ENCODE assay signal across 19 cellular contexts in genomic region chr17:79948406-79948917, GRCh38.
DNase-seq lines count a peak whose midpoint lies in the region; ATAC-seq, FAIRE-seq and TF ChIP-seq lines count a peak whose summit lies in the region.
"Had no signal": no experiment of that assay in that cellular context is flagged by ENCODE, and none has a peak within 500 bp of the region (broad histone marks: within the 10 kb centered on the region; RNA-seq: fewer than 3 reads in every experiment).

No MANE protein-coding gene starts in this region.

- no peak overlapping the region for H3K23ac ChIP-seq in H1 (ENCODE audit: insufficient read length)

- no peak overlapping the region for H2AFZ ChIP-seq in H1 (ENCODE audit: low read length)

- H3K4me1 ChIP-seq in HUES6 (ENCODE audit: control insufficient read depth, insufficient read depth, low read length), result peaks cover 48% of the 10 kb centered on the region
- peaks cover 20 to 47% (median 41%) of the 10 kb centered on the region in 4 experiments for H3K4me1 ChIP-seq in H1 (replicated peaks in 1 of 4; ENCODE audit: control insufficient read depth in 3 of 4, insufficient read depth in 4 of 4, low read length in 3 of 4)

- H3K9me3 ChIP-seq in HUES6 (ENCODE audit: control insufficient read depth, insufficient read depth, low read depth, low read length) (no peaks in the 10 kb centered on the region), H1 (ENCODE audit: insufficient read depth in 2 of 2, low read depth in 1 of 2, low read length in 1 of 2) (no peaks in the 10 kb centered on the region)
- H3K9me3 ChIP-seq: heart left ventricle had no signal

- no peak overlapping the region for H3K56ac ChIP-seq in H1 (replicated peaks; ENCODE audit: insufficient read length, low read depth, low read length)

- no peak for TF ChIP-seq EP300 in H1 (IDR thresholded peaks at IDR 0.05; ENCODE audit: borderline replicate concordance in 1 of 2, low read depth in 2 of 2, low read length in 2 of 2)

- peak overlapping the region; percentile 94 for H2BK12ac ChIP-seq in H1 (ENCODE audit: low read depth, low read length)

- H3K9ac ChIP-seq in HUES6 (ENCODE audit: low read length) (no peak overlapping the region), H1 (replicated peaks in 1 of 4; ENCODE audit: extremely low read depth in 1 of 4, low read depth in 3 of 4, low read length in 3 of 4) (no peak overlapping the region)

- WGBS in H1 (ENCODE audit: extremely low coverage in 1 of 2, insufficient coverage in 1 of 2, insufficient read length in 1 of 2, insufficient replicate concordance in 2 of 2, low coverage in 1 of 2, low lambda C conversion rate in 2 of 2, missing lambda C conversion rate in 1 of 2), 2 experiments, result 75% methylated on average over 7 of the region's 7 CpGs; no CpG with 5 or more reads in 1 of the 2 experiments

- TF ChIP-seq RAD21 in H1 (IDR thresholded peaks at IDR 0.05 in 1 of 2, conservative IDR thresholded peaks at IDR 0.05 in 1 of 2; ENCODE audit: low read depth in 2 of 2, low read length in 2 of 2), result no peak

- no peak for FAIRE-seq in H1 (lab: Jason Lieb, UNC)
- FAIRE-seq: islet of Langerhans had no signal

- DNase-seq in Right ventricle myocardium inferior (ENCODE audit: missing footprints) (peak; percentile 33), left ventricle myocardium superior (no peak), H1 (ENCODE audit: low read depth in 1 of 2, low spot score in 2 of 2) (no peak), posterior vena cava (ENCODE audit: low spot score) (peak; percentile 37), NCI-H524 (lab: John Stamatoyannopoulos, UW) (no peak)
- DNase-seq: CD4-positive, alpha-beta memory T cell; dermis blood vessel endothelial cell; DMS53; HCEC 1CT; IMR-90; NCI-H1417 treated with DMSO at 0.1 percent for 48 hours; OCI-M1; stimulated activated naive CD4-positive, alpha-beta T cell; T-helper 17 cell had no signal

- H4K20me1 ChIP-seq in H1 (replicated peaks in 1 of 2; ENCODE audit: control insufficient read depth in 1 of 2, insufficient read depth in 2 of 2, low read length in 2 of 2), result peaks cover 0 to 5% of the 10 kb centered on the region in 2 experiments

- H3K27me3 ChIP-seq in HUES6 (ENCODE audit: control insufficient read depth, insufficient read depth, low read length) (peaks cover 3% of the 10 kb centered on the region; the same call in 1 of the 2 replicates), H1 (replicated peaks in 1 of 4; ENCODE audit: control insufficient read depth in 3 of 4, extremely low read depth in 1 of 4, insufficient read depth in 3 of 4, low read length in 3 of 4) (no peaks in the 10 kb centered on the region)
- H3K27me3 ChIP-seq: heart left ventricle had no signal

- no peak for ATAC-seq in Right ventricle myocardium inferior
- ATAC-seq in left ventricle myocardium superior, result no peak
- no peak for ATAC-seq in HG02885 (IDR thresholded peaks at IDR 0.05; ENCODE audit: poor library complexity, unreplicated experiment)
- no peak for ATAC-seq in GM19035 (IDR thresholded peaks at IDR 0.05; ENCODE audit: unreplicated experiment)
- ATAC-seq: heart left ventricle, T-helper 17 cell had no signal

- peak overlapping the region; percentile 82; the same call in 1 of the 2 replicates for H2BK20ac ChIP-seq in H1 (ENCODE audit: low read length)

- no peak overlapping the region for H3K14ac ChIP-seq in H1 (ENCODE audit: insufficient read length)

- no peak overlapping the region for H4K8ac ChIP-seq in H1 (ENCODE audit: extremely low read depth, insufficient read depth, low read length)

- POLR2A ChIA-PET in H1 (lab: Charles Lee; ENCODE audit: partially characterized antibody), result interaction anchor here (1.1 to 15.6 kb wide), 12 partner anchors 9 to 161 kb away, joined by 4 to 152 read pairs (median 10); no protein-coding TSS in a partner anchor

- peak overlapping the region; percentile 97 for H2AK5ac ChIP-seq in H1 (ENCODE audit: low read depth, low read length)

- no peak overlapping the region for H2BK120ac ChIP-seq in H1 (replicated peaks; ENCODE audit: low read depth, low read length)

- peaks cover 40% of the 10 kb centered on the region for H3K36me3 ChIP-seq in HUES6 (ENCODE audit: control insufficient read depth, insufficient read depth, low read length)
- H3K36me3 ChIP-seq in H1 (ENCODE audit: control insufficient read depth in 2 of 4, insufficient read depth in 4 of 4, low read length in 3 of 4), result peaks cover 8 to 27% (median 14%) of the 10 kb centered on the region in 4 experiments

- H3K27ac ChIP-seq in HUES6 (ENCODE audit: low read depth, low read length) (peak overlapping the region; percentile 92), H1 (ENCODE audit: low read depth, low read length) (0 out of 2 replicates have a peak overlapping the region, but pooled peaks have one; percentile 91)
- H3K27ac ChIP-seq: heart left ventricle had no signal

- H3K4ac ChIP-seq in H1 (replicated peaks; ENCODE audit: insufficient read length, low read depth, low read length), result peak overlapping the region; percentile 10

- H2BK5ac ChIP-seq in H1 (ENCODE audit: low read depth, low read length), result peak overlapping the region; percentile 92

- TF ChIP-seq POLR2A in H1 (IDR thresholded peaks at IDR 0.05; ENCODE audit: control extremely low read depth in 1 of 2, low read depth in 2 of 2, low read length in 2 of 2), result no peak

- H3K4me2 ChIP-seq in H1 (ENCODE audit: insufficient read depth in 1 of 2, low read depth in 2 of 2, low read length in 2 of 2), result peak overlapping the region; percentile 79 to 86

- H3K18ac ChIP-seq in H1 (ENCODE audit: extremely low read depth, low read length), result peak overlapping the region; percentile 93

- CTCF ChIA-PET in H1 (lab: Charles Lee; ENCODE audit: partially characterized antibody), result interaction anchor here (0.6 to 14.6 kb wide), 13 partner anchors 13 to 484 kb away, joined by 3 to 187 read pairs (median 4); partner anchors contain the start of gene CBX4

- H3K79me2 ChIP-seq in H1 (ENCODE audit: control insufficient read depth in 1 of 2, insufficient read depth in 2 of 2, low read length in 2 of 2), result peaks cover 0 to 7% of the 10 kb centered on the region in 2 experiments; a peak in 1 of 4 replicates

- peak overlapping the region; percentile 99 for H2BK15ac ChIP-seq in H1 (ENCODE audit: low read length)

- H3K4me3 ChIP-seq in HUES6 (ENCODE audit: low read depth, low read length) (no peak overlapping the region; the same call in 1 of the 2 replicates), H1 (ENCODE audit: extremely low read depth in 1 of 4, insufficient read depth in 2 of 4, low read depth in 3 of 4, low read length in 4 of 4) (peak overlapping the region in 1 of 4 experiments; percentile 54; a peak in 1 of 8 replicates)
- H3K4me3 ChIP-seq: heart left ventricle had no signal

- intact Hi-C loops in Right ventricle myocardium inferior (cut with DNase I), result no loop called here
- intact Hi-C loops in left ventricle myocardium superior (cut with micrococcal nuclease), result no loop called here
- intact Hi-C loops in posterior vena cava (cut with DNase I), result no loop called here

- TF ChIP-seq CTCF in H1 (IDR thresholded peaks at IDR 0.05; ENCODE audit: control extremely low read depth in 1 of 3, insufficient read depth in 1 of 3, low read depth in 1 of 3, low read length in 3 of 3), result no peak

- H3K23me2 ChIP-seq in H1 (ENCODE audit: low read depth, low read length), result no peaks in the 10 kb centered on the region; the same call in 1 of the 2 replicates

- H4K91ac ChIP-seq in H1 (replicated peaks; ENCODE audit: insufficient read length, low read length), result peak overlapping the region; percentile 96

- peak overlapping the region; percentile 34 for H4K5ac ChIP-seq in H1 (ENCODE audit: insufficient read length, low read depth, low read length)

- H3K79me1 ChIP-seq in H1 (ENCODE audit: low read depth, low read length), result peaks cover 10% of the 10 kb centered on the region; the same call in 1 of the 2 replicates

TF ChIP-seq in H1, 55 proteins besides CTCF, POLR2A, EP300 and RAD21:
- no peak for TF ChIP-seq HDAC6 (IDR thresholded peaks at IDR 0.05; ENCODE audit: low read depth, low read length)
- TF ChIP-seq SAP30 (IDR thresholded peaks at IDR 0.05; ENCODE audit: insufficient read depth, insufficient replicate concordance, low read length), result no peak
TF ChIP-seq in H1: peak in this region for 0.

Comparison
In these comparisons a context has a peak if more than half of its experiments do, and no peak if none do; other contexts are left out.
1. DNase-seq: peak in Right ventricle myocardium inferior (single experiment) and posterior vena cava (single experiment); none in left ventricle myocardium superior (single experiment), H1 (0 of 2) and NCI-H524 (0 of 2).